1 cellular context compared by ENCODE assay signal in genomic region chr11:27698872-27699241, GRCh38.
TF ChIP-seq lines count a peak whose summit lies in the region.

No MANE protein-coding gene starts in this region.

TF ChIP-seq in HEK293, 187 proteins besides CTCF, POLR2A, EP300 and RAD21 (continued from another document):
- peak; percentile 54; the same call in 1 of the 2 replicates for TF ChIP-seq KLF17 (tag by site-specific recombination; IDR thresholded peaks at IDR 0.05)
- TF ChIP-seq ZNF521 (tag by site-specific recombination; IDR thresholded peaks at IDR 0.05) = no peak
- TF ChIP-seq KLF9 (tag by site-specific recombination; IDR thresholded peaks at IDR 0.05; ENCODE audit: low read depth) = peak; percentile 46; the same call in 1 of the 2 replicates
- TF ChIP-seq ATF2 (tag by site-specific recombination; IDR thresholded peaks at IDR 0.05; ENCODE audit: low read depth) = no peak
- peak; percentile 94 for TF ChIP-seq SCRT2 (tag by site-specific recombination; IDR thresholded peaks at IDR 0.05)
- TF ChIP-seq KLF8 (tag by site-specific recombination; IDR thresholded peaks at IDR 0.05) = peak; percentile 35; the same call in 1 of the 2 replicates
- peak; percentile 47; the same call in 1 of the 2 replicates for TF ChIP-seq ZNF692 (tag by site-specific recombination; IDR thresholded peaks at IDR 0.05)
- TF ChIP-seq ZBTB10 (tag by site-specific recombination; IDR thresholded peaks at IDR 0.05) = no peak
- TF ChIP-seq GLIS1 (tag by site-specific recombination; IDR thresholded peaks at IDR 0.05) = peak; percentile 42
- TF ChIP-seq ZNF366 (tag by site-specific recombination; conservative IDR thresholded peaks at IDR 0.05) = no peak
- TF ChIP-seq ZBTB21 (tag by site-specific recombination; IDR thresholded peaks at IDR 0.05) = no peak
- TF ChIP-seq SP2 (tag by site-specific recombination; IDR thresholded peaks at IDR 0.05) = peak; percentile 51
- no peak for TF ChIP-seq ZSCAN16 (tag by site-specific recombination; IDR thresholded peaks at IDR 0.05)
- 0 out of 2 replicates have a peak, but pooled peaks have one; percentile 39 for TF ChIP-seq SP3 (tag by site-specific recombination; IDR thresholded peaks at IDR 0.05)
- no peak for TF ChIP-seq ZNF645 (tag by site-specific recombination; IDR thresholded peaks at IDR 0.05)
- no peak for TF ChIP-seq ZNF549 (tag by site-specific recombination; IDR thresholded peaks at IDR 0.05)
- TF ChIP-seq ZNF175 (tag by site-specific recombination; IDR thresholded peaks at IDR 0.05) = no peak
- no peak for TF ChIP-seq ZNF629 (tag by site-specific recombination; IDR thresholded peaks at IDR 0.05)
- TF ChIP-seq MYNN (tag by site-specific recombination; IDR thresholded peaks at IDR 0.05; ENCODE audit: borderline replicate concordance) = no peak
- TF ChIP-seq SCRT1 (tag by site-specific recombination; IDR thresholded peaks at IDR 0.05; ENCODE audit: borderline replicate concordance) = peak; percentile 87
- peak; percentile 68 for TF ChIP-seq ZFHX2 (tag by site-specific recombination; conservative IDR thresholded peaks at IDR 0.05)
- no peak for TF ChIP-seq ZNF398 (tag by site-specific recombination; IDR thresholded peaks at IDR 0.05)
- TF ChIP-seq SALL2 (tag by site-specific recombination; IDR thresholded peaks at IDR 0.05; ENCODE audit: borderline replicate concordance) = no peak
- TF ChIP-seq ZNF239 (tag by site-specific recombination; IDR thresholded peaks at IDR 0.05) = no peak
- no peak for TF ChIP-seq HOXC10 (CRISPR knock-in tag; IDR thresholded peaks at IDR 0.05)
- TF ChIP-seq GLIS2 (tag by site-specific recombination; IDR thresholded peaks at IDR 0.05) = peak; percentile 67
- TF ChIP-seq ZNF350 (tag by site-specific recombination; IDR thresholded peaks at IDR 0.05) = no peak
- TF ChIP-seq ZNF548 (tag by site-specific recombination; IDR thresholded peaks at IDR 0.05) = no peak
- no peak for TF ChIP-seq ZSCAN23 (tag by site-specific recombination; IDR thresholded peaks at IDR 0.05)
- peak; percentile 9 for TF ChIP-seq ZBTB26 (tag by site-specific recombination; optimal IDR thresholded peaks at IDR 0.05)
- TF ChIP-seq ZNF580 (tag by site-specific recombination; IDR thresholded peaks at IDR 0.05) = no peak
- no peak for TF ChIP-seq PRDM10 (tag by site-specific recombination; IDR thresholded peaks at IDR 0.05)
- no peak for TF ChIP-seq ZNF140 (tag by site-specific recombination; IDR thresholded peaks at IDR 0.05)
- no peak for TF ChIP-seq ZBTB7A (tag by site-specific recombination; IDR thresholded peaks at IDR 0.05; ENCODE audit: low read depth)
- TF ChIP-seq ZNF221 (tag by site-specific recombination; IDR thresholded peaks at IDR 0.05; ENCODE audit: borderline replicate concordance) = no peak
- no peak for TF ChIP-seq ZNF670 (tag by site-specific recombination; IDR thresholded peaks at IDR 0.05; ENCODE audit: low read depth)
- TF ChIP-seq ZNF48 (tag by site-specific recombination; IDR thresholded peaks at IDR 0.05) = no peak
- TF ChIP-seq ZBTB17 (tag by site-specific recombination; IDR thresholded peaks at IDR 0.05) = peak; percentile 55
- TF ChIP-seq EGR2 (tag by site-specific recombination; IDR thresholded peaks at IDR 0.05; ENCODE audit: low read depth) = peak; percentile 64
- TF ChIP-seq ZNF544 (tag by site-specific recombination; IDR thresholded peaks at IDR 0.05) = no peak
- no peak for TF ChIP-seq ZNF843 (tag by site-specific recombination; IDR thresholded peaks at IDR 0.05)
TF ChIP-seq in HEK293: peak in this region for 21.
